Comparison of ENCODE assay signal across 20 cellular contexts in the genomic region with DNA sequence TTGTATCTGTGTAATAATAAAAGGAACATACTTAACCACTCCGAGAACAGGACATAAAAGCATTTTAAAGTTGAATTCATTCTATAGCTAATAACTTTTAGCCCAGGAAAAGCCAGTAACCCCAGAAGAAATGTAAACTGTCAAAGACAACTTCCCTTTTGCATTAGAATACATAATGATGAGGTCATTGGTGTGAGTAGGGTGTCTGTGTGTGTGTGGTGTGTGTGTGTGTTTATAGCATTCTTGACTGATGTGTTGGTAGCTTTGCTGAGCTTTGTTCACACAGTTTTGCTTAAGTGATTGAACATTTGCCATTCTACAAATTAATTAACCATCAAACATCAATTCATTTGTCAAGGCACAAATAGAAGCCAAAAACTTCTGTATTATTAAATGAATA.
DNase-seq lines count a peak whose midpoint lies in the region; ATAC-seq, FAIRE-seq and TF ChIP-seq lines count a peak whose summit lies in the region.
"Had no signal": no experiment of that assay in that cellular context is flagged by ENCODE, and none has a peak within 500 bp of the region (broad histone marks: within the 10 kb centered on the region; RNA-seq: fewer than 3 reads in every experiment).

No MANE protein-coding gene starts in this region.

- H2AFZ ChIP-seq in PC-3 (ENCODE audit: low read length) (no peak overlapping the region), GM12878 (ENCODE audit: control insufficient read depth, low read depth, low read length) (no peak overlapping the region)
- H2AFZ ChIP-seq: GM23248 had no signal

- H3K4me1 ChIP-seq in PC-3 (ENCODE audit: insufficient read depth, low read length), result no peaks in the 10 kb centered on the region
- H3K4me1 ChIP-seq in GM12878 (ENCODE audit: control insufficient read depth, insufficient read depth, low read length), result no peaks in the 10 kb centered on the region
- no peaks in the 10 kb centered on the region for H3K4me1 ChIP-seq in gastroesophageal sphincter
- H3K4me1 ChIP-seq: BLaER1, Caco-2 had no signal

- H3K79me2 ChIP-seq in PC-3 (ENCODE audit: low read length) (no peaks in the 10 kb centered on the region), GM12878 (ENCODE audit: control insufficient read depth, insufficient read depth, low read length) (no peaks in the 10 kb centered on the region)

- DNase-seq in GM12891 (ENCODE audit: insufficient read length, low spot score) (no peak), PC-3 (peak; percentile 9), GM12878 (ENCODE audit: low read depth, low spot score) (no peak), glomerular visceral epithelial cell (ENCODE audit: extremely low spot score) (peak; percentile 9), frontal cortex (ENCODE audit: low spot score in 2 of 2) (no peak), HEK293T (ENCODE audit: extremely low spot score) (no peak)
- DNase-seq: 8988T; AML-193; Caco-2; CD8-positive, alpha-beta memory T cell; DMS53; GM23248 had no signal

- in situ Hi-C loops in GM12878 (cut with MboI), result no loop called here

- no peak overlapping the region for H3K27ac ChIP-seq in PC-3 (ENCODE audit: low read length)
- no peak overlapping the region for H3K27ac ChIP-seq in GM12878 (ENCODE audit: control insufficient read depth, insufficient read depth)
- no peak overlapping the region for H3K27ac ChIP-seq in gastroesophageal sphincter
- H3K27ac ChIP-seq: BLaER1, GM23248 had no signal

- no TSS peak for BruUV-seq in PC-3 (replicated peaks; lab: Mats Ljungman, UMichigan)
- no TSS peak for BruUV-seq in GM12878 (replicated peaks; lab: Mats Ljungman, UMichigan)

- H4K20me1 ChIP-seq in PC-3 (ENCODE audit: low read length) (no peaks in the 10 kb centered on the region), GM12878 (ENCODE audit: control insufficient read depth, insufficient read depth) (no peaks in the 10 kb centered on the region)
- H4K20me1 ChIP-seq: BLaER1 had no signal

- H3K36me3 ChIP-seq in PC-3 (ENCODE audit: low read depth, low read length) (no peaks in the 10 kb centered on the region), GM12878 (ENCODE audit: control insufficient read depth in 2 of 2, insufficient read depth in 2 of 2, low read length in 1 of 2) (no peaks in the 10 kb centered on the region), gastroesophageal sphincter (no peaks in the 10 kb centered on the region)
- H3K36me3 ChIP-seq: BLaER1 had no signal

- POLR2A ChIA-PET in PC-3 (lab: Charles Lee; ENCODE audit: unreplicated experiment) (interaction anchor here (0.7 kb wide), 1 partner anchor 467 kb away, joined by 4 read pairs; no protein-coding TSS in a partner anchor), GM12878 (lab: Charles Lee) (no interaction called here), HEK293T (lab: Yijun Ruan, JAX) (no interaction called here)

- H3K4me2 ChIP-seq in PC-3 (ENCODE audit: low read length), result no peak overlapping the region
- no peak overlapping the region for H3K4me2 ChIP-seq in GM12878 (ENCODE audit: control insufficient read depth, insufficient read depth)
- H3K4me2 ChIP-seq: BLaER1 had no signal

- H3K9me3 ChIP-seq in PC-3 (ENCODE audit: low read length), result no peaks in the 10 kb centered on the region
- no peaks in the 10 kb centered on the region for H3K9me3 ChIP-seq in GM12878 (replicated peaks; ENCODE audit: control insufficient read depth, insufficient read depth, low read length)
- peaks cover 0 to 6% (median 0%) of the 10 kb centered on the region in 3 donors for H3K9me3 ChIP-seq in gastroesophageal sphincter
- H3K9me3 ChIP-seq: Caco-2 had no signal

- no peak for TF ChIP-seq RAD21 in GM12878 (IDR thresholded peaks at IDR 0.05; ENCODE audit: insufficient read depth, low read depth, low read length)

- TF ChIP-seq CTCF in PC-3 (conservative IDR thresholded peaks at IDR 0.05; ENCODE audit: low read depth, low read length) (no peak), GM12878 (IDR thresholded peaks at IDR 0.05 in 2 of 3, conservative IDR thresholded peaks at IDR 0.05 in 1 of 3; ENCODE audit: control insufficient read depth in 2 of 3, extremely low read depth in 1 of 3, insufficient read depth in 1 of 3, low read depth in 3 of 3, low read length in 3 of 3) (no peak), gastroesophageal sphincter (IDR thresholded peaks at IDR 0.05) (no peak)

- no peaks in the 10 kb centered on the region for H3F3A ChIP-seq in PC-3 (ENCODE audit: low read length, unreplicated experiment)

- no peaks in the 10 kb centered on the region for H3K9me2 ChIP-seq in PC-3 (replicated peaks; ENCODE audit: low read length)

- RAD21 ChIA-PET in GM12878 (lab: Charles Lee; ENCODE audit: unreplicated experiment), result no interaction called here

- no peak for TF ChIP-seq EP300 in GM12878 (IDR thresholded peaks at IDR 0.05; ENCODE audit: borderline replicate concordance in 1 of 2, control insufficient read depth in 1 of 2, low read depth in 2 of 2, low read length in 2 of 2)
- TF ChIP-seq EP300 in gastroesophageal sphincter (IDR thresholded peaks at IDR 0.05), result no peak

- SMC1A ChIA-PET in GM12878 (lab: Charles Lee; ENCODE audit: uncharacterized antibody, unreplicated experiment), result interaction anchor here (0.6 to 1.2 kb wide), 2 partner anchors 12 to 44 kb away, joined by 3 to 6 read pairs; no protein-coding TSS in a partner anchor

- ATAC-seq in PC-3 (no peak), GM12878 (no peak), GM21447 (IDR thresholded peaks at IDR 0.05; ENCODE audit: unreplicated experiment) (no peak), gastroesophageal sphincter (no peak)
- ATAC-seq: HCT116, HepG2 had no signal

- intact Hi-C loops in PC-3 (cut with micrococcal nuclease), result no loop called here
- intact Hi-C loops in GM12878 (cut with micrococcal nuclease; ENCODE audit: unreplicated experiment), result no loop called here

- H3K4me3 ChIP-seq in PC-3 (ENCODE audit: low read length) (no peak overlapping the region), GM12878 (no peak overlapping the region), gastroesophageal sphincter (no peak overlapping the region)
- H3K4me3 ChIP-seq: BLaER1, GM23248 had no signal

- H3K27me3 ChIP-seq in PC-3 (ENCODE audit: low read length), result no peaks in the 10 kb centered on the region
- no peaks in the 10 kb centered on the region for H3K27me3 ChIP-seq in GM12878 (replicated peaks in 1 of 2; ENCODE audit: control insufficient read depth in 2 of 2, insufficient read depth in 2 of 2, low read length in 1 of 2)
- H3K27me3 ChIP-seq in gastroesophageal sphincter, result no peaks in the 10 kb centered on the region
- H3K27me3 ChIP-seq: BLaER1 had no signal

- 0% methylated on average over 1 of the region's 1 CpG for WGBS in GM12878 (ENCODE audit: insufficient coverage, insufficient replicate concordance, low lambda C conversion rate, missing lambda C conversion rate)
- WGBS in gastroesophageal sphincter (ENCODE audit: low coverage in 1 of 2), 2 donors, result 67 to 75% methylated on average over 1 of the region's 1 CpG

- peak; percentile 38 for FAIRE-seq in GM12891 (lab: Jason Lieb, UNC)
- FAIRE-seq in GM12878 (lab: Jason Lieb, UNC), result no peak
- no peak for FAIRE-seq in frontal cortex (lab: Jason Lieb, UNC)
- FAIRE-seq: GM12892, GM19239, H54, HepG2 had no signal

- TF ChIP-seq POLR2A in GM12891 (IDR thresholded peaks at IDR 0.05; ENCODE audit: low read depth, low read length), result no peak
- no peak for TF ChIP-seq POLR2A in GM12878 (IDR thresholded peaks at IDR 0.05; ENCODE audit: low read depth, low read length)
- no peak for TF ChIP-seq POLR2A in gastroesophageal sphincter (IDR thresholded peaks at IDR 0.05)

- CTCF ChIA-PET in PC-3 (lab: Charles Lee) (no interaction called here), GM12878 (lab: Yijun Ruan, JAX) (no interaction called here), HEK293T (lab: Yijun Ruan, JAX) (no interaction called here)

- H3K9ac ChIP-seq in PC-3 (ENCODE audit: low read length) (no peak overlapping the region), GM12878 (ENCODE audit: control insufficient read depth, insufficient read depth, low read length) (no peak overlapping the region)
- H3K9ac ChIP-seq: BLaER1, GM23248 had no signal

TF ChIP-seq in GM12891, 5 proteins besides CTCF, POLR2A, EP300 and RAD21:
- TF ChIP-seq SPI1 (IDR thresholded peaks at IDR 0.05; ENCODE audit: low read depth, low read length), result no peak
- TF ChIP-seq POU2F2 (IDR thresholded peaks at IDR 0.05; ENCODE audit: low read depth, low read length), result no peak
- no peak for TF ChIP-seq POLR2AphosphoS5 (IDR thresholded peaks at IDR 0.05; ENCODE audit: low read depth, low read length)
- TF ChIP-seq PAX5 (IDR thresholded peaks at IDR 0.05; ENCODE audit: insufficient read depth, low read length, severe bottlenecking), result no peak
- TF ChIP-seq TAF1 (IDR thresholded peaks at IDR 0.05; ENCODE audit: low read depth, low read length), result no peak

TF ChIP-seq in GM12878, 131 proteins besides CTCF, POLR2A, EP300 and RAD21:
- TF ChIP-seq NBN (IDR thresholded peaks at IDR 0.05) (no peak), ATF7 (IDR thresholded peaks at IDR 0.05; ENCODE audit: low read depth) (peak; percentile 64; the same call in 1 of the 2 replicates)

TF ChIP-seq in HEK293T, 16 proteins besides CTCF, POLR2A, EP300 and RAD21:
- TF ChIP-seq BHLHE40 (IDR thresholded peaks at IDR 0.05; ENCODE audit: borderline replicate concordance), result no peak
- no peak for TF ChIP-seq FOXM1 (IDR thresholded peaks at IDR 0.05; ENCODE audit: borderline replicate concordance)
- no peak for TF ChIP-seq TARDBP (IDR thresholded peaks at IDR 0.05)
- TF ChIP-seq, protein P1, sequence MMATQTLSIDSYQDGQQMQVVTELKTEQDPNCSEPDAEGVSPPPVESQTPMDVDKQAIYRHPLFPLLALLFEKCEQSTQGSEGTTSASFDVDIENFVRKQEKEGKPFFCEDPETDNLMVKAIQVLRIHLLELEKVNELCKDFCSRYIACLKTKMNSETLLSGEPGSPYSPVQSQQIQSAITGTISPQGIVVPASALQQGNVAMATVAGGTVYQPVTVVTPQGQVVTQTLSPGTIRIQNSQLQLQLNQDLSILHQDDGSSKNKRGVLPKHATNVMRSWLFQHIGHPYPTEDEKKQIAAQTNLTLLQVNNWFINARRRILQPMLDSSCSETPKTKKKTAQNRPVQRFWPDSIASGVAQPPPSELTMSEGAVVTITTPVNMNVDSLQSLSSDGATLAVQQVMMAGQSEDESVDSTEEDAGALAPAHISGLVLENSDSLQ (IDR thresholded peaks at IDR 0.05), result no peak
- no peak for TF ChIP-seq LEF1 (IDR thresholded peaks at IDR 0.05; ENCODE audit: borderline replicate concordance)
- TF ChIP-seq ZNF384 (IDR thresholded peaks at IDR 0.05), result no peak
- no peak for TF ChIP-seq ELF4 (IDR thresholded peaks at IDR 0.05)
- TF ChIP-seq L3MBTL2 (conservative IDR thresholded peaks at IDR 0.05), result no peak
- no peak for TF ChIP-seq SP1 (IDR thresholded peaks at IDR 0.05)
- no peak for TF ChIP-seq NFRKB (IDR thresholded peaks at IDR 0.05)
- TF ChIP-seq HDGF (IDR thresholded peaks at IDR 0.05; ENCODE audit: borderline replicate concordance), result no peak

Comparison
In these comparisons a context has a peak if more than half of its experiments do, and no peak if none do; other contexts are left out.
1. DNase-seq: peak in PC-3 (single experiment) and glomerular visceral epithelial cell (single experiment); none in GM12891 (single experiment), GM12878 (single experiment), frontal cortex (0 of 2) and HEK293T (single experiment).